In the genomic region with DNA sequence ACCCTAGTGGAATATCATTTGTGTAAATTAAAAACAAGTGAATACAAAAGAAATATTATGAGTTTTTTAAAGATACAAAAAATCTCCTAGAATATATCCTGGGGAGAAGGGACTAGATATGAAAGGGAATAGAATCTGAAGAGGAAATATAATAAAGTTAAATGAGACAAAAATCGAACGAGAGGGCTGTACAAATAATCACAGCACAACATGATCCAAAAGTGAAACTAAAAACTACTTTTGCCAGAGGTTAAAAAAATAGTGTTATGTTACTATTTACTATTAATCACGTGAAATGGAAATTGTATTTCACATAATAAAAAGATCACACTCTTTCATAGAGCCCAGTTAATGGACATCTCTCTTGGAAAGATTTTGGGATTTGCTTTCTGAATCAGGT, we compare ENCODE assay signal across 14 cellular contexts. TPM values are rescaled to one million over a fixed set of nuclear protein-coding genes. Genes with fewer than 3 reads are reported as not detected.
A peak's percentile ranks its signal among the peaks of the same experiment; 100 is the strongest.
DNase-seq lines count a peak whose midpoint lies in the region; ATAC-seq, FAIRE-seq and TF ChIP-seq lines count a peak whose summit lies in the region.
"Had no signal": no experiment of that assay in that cellular context is flagged by ENCODE, and none has a peak within 500 bp of the region (broad histone marks: within the 10 kb centered on the region; RNA-seq: fewer than 3 reads in every experiment).

No MANE protein-coding gene starts in this region.

- H3K27me3 Mint-ChIP-seq in T-helper 17 cell: no peaks in the 10 kb centered on the region

- H3K27me3 ChIP-seq in left ventricle myocardium inferior (ENCODE audit: low read depth): no peaks in the 10 kb centered on the region
- H3K27me3 ChIP-seq in keratinocyte (ENCODE audit: control insufficient read depth, extremely low read depth, insufficient read depth, low read length): no peaks in the 10 kb centered on the region

- TF ChIP-seq CTCF in left ventricle myocardium inferior (IDR thresholded peaks at IDR 0.05; ENCODE audit: borderline replicate concordance): no peak
- TF ChIP-seq CTCF in keratinocyte (optimal IDR thresholded peaks at IDR 0.05 in 1 of 3, IDR thresholded peaks at IDR 0.05 in 1 of 3, conservative IDR thresholded peaks at IDR 0.05 in 1 of 3; ENCODE audit: extremely low read depth in 1 of 3, insufficient read depth in 2 of 3, low read length in 3 of 3): no peak

- H3K27ac Mint-ChIP-seq in T-helper 17 cell: peak overlapping the region; percentile 57

- ATAC-seq in left cardiac atrium (no peak), T-helper 17 cell (no peak)
- ATAC-seq: esophagus mucosa had no signal

- H3K4me3 Mint-ChIP-seq in T-helper 17 cell: peak overlapping the region; percentile 25

- H3K36me3 Mint-ChIP-seq in T-helper 17 cell (ENCODE audit: low read depth): no peaks in the 10 kb centered on the region

- dilution Hi-C loops in keratinocyte (cut with MboI; ENCODE audit: extremely low pct_ligation_motif_present, low sequenced_read_pairs): no loop called here

- H3K9ac ChIP-seq in keratinocyte (ENCODE audit: control insufficient read depth, extremely low read depth, insufficient read depth, low read length): no peak overlapping the region

- H3K36me3 ChIP-seq in left ventricle myocardium inferior (no peaks in the 10 kb centered on the region), keratinocyte (ENCODE audit: control insufficient read depth in 2 of 2, extremely low read depth in 1 of 2, insufficient read depth in 2 of 2, low read length in 2 of 2) (no peaks in the 10 kb centered on the region)

- FAIRE-seq in keratinocyte (lab: Jason Lieb, UNC): no peak
- FAIRE-seq: bronchial epithelial cell had no signal

- no peaks in the 10 kb centered on the region for H3K9me1 ChIP-seq in keratinocyte (ENCODE audit: control insufficient read depth, extremely low read depth, insufficient read depth, low read length)

- peaks cover 38% of the 10 kb centered on the region for H3K9me3 ChIP-seq in left ventricle myocardium inferior (replicated peaks)
- H3K9me3 ChIP-seq in T-helper 17 cell (ENCODE audit: control insufficient read depth, low read length, poor library complexity, severe bottlenecking): no peaks in the 10 kb centered on the region
- no peaks in the 10 kb centered on the region for H3K9me3 ChIP-seq in keratinocyte (ENCODE audit: control insufficient read depth, low read depth, low read length)

- peaks cover 22% of the 10 kb centered on the region for H3K4me1 Mint-ChIP-seq in T-helper 17 cell

- peak overlapping the region; percentile 35 for H2AFZ ChIP-seq in keratinocyte (ENCODE audit: control insufficient read depth, low read length)

- H3K4me1 ChIP-seq in left ventricle myocardium inferior (peaks cover 20% of the 10 kb centered on the region), keratinocyte (ENCODE audit: control insufficient read depth, extremely low read depth, insufficient read depth, low read length) (peaks cover 5% of the 10 kb centered on the region)

- peak overlapping the region; percentile 37 for H3K4me3 ChIP-seq in left ventricle myocardium inferior
- no peak overlapping the region for H3K4me3 ChIP-seq in keratinocyte (ENCODE audit: control insufficient read depth in 2 of 3, extremely low read depth in 1 of 3, insufficient read depth in 2 of 3, low read depth in 1 of 3, low read length in 3 of 3)

- intact Hi-C loops in left ventricle myocardium inferior (cut with micrococcal nuclease) (no loop called here), left cardiac atrium (cut with DNase I) (no loop called here)

- peak overlapping the region; percentile 49 for H3K4me2 ChIP-seq in keratinocyte (ENCODE audit: control insufficient read depth, extremely low read depth, insufficient read depth, low read depth, low read length)

- H3K27ac ChIP-seq in left ventricle myocardium inferior (replicated peaks) (no peak overlapping the region), keratinocyte (ENCODE audit: control insufficient read depth, insufficient read depth, low read length) (no peak overlapping the region)
- H3K27ac ChIP-seq: C4-2B had no signal

- H4K20me1 ChIP-seq in keratinocyte (ENCODE audit: control insufficient read depth, extremely low read depth, insufficient read depth, low read length): no peaks in the 10 kb centered on the region

- H3K79me2 ChIP-seq in keratinocyte (ENCODE audit: control insufficient read depth, insufficient read depth, low read length): no peaks in the 10 kb centered on the region

- DNase-seq in left ventricle myocardium inferior: no peak
- DNase-seq in left cardiac atrium: no peak
- no peak for DNase-seq in T-helper 17 cell
- no peak for DNase-seq in keratinocyte (ENCODE audit: low read depth, low spot score)
- no peak for DNase-seq in NCI-H345 (lab: John Stamatoyannopoulos, UW)
- no peak for DNase-seq in NCI-H1417 (lab: John Stamatoyannopoulos, UW)
- DNase-seq in OCI-M2 (lab: John Stamatoyannopoulos, UW; ENCODE audit: unreplicated experiment): no peak
- no peak for DNase-seq in SIG-M5 (lab: John Stamatoyannopoulos, UW)
- DNase-seq: NCI-H187 treated with DMSO at 0.1 percent for 48 hours; stimulated activated CD4-positive, alpha-beta T cell treated with anti-CD3 and anti-CD28 coated beads, Interleukin-12 subunit alpha, Interleukin-12 subunit beta, amount 100 ng/mL, for 4 hours; T1000 had no signal

RNA-seq across cellular contexts. Expression of gene CGGBP1, which starts 28.6 kb away (rescaled TPM):
- total RNA-seq in left ventricle myocardium inferior (48.5 TPM), left cardiac atrium (10 to 100 TPM; 41.1 to 42.2 TPM), T-helper 17 cell (10 to 100 TPM; 73.8 to 95.8 TPM)
- polyA plus RNA-seq in keratinocyte: 25.2 to 43.3 TPM (median 43.0 TPM) in 3 replicates
- polyA plus RNA-seq in keratinocyte (2011; ENCODE audit: low read depth): 12.6 TPM
- polyA plus RNA-seq in keratinocyte (2011; cell fraction: cytosol; rRNA removed): 25.1 and 45.6 TPM in 2 replicates
- 39.7 and 50.9 TPM in 2 replicates for polyA plus RNA-seq in keratinocyte (2011; cell fraction: nucleus; rRNA removed)
- 21.3 and 30.2 TPM in 2 replicates for polyA plus RNA-seq in keratinocyte (2012; ENCODE audit: low replicate concordance)
- 33.6 to 51.9 TPM (median 34.6 TPM) in 3 replicates for polyA minus RNA-seq in keratinocyte
- 21.7 TPM for polyA minus RNA-seq in keratinocyte (2011; cell fraction: cytosol; rRNA and poly(A)+ RNA removed)
- polyA minus RNA-seq in keratinocyte (2011; cell fraction: nucleus; rRNA and poly(A)+ RNA removed): 11.8 and 21.0 TPM in 2 replicates

RNA-seq across cellular contexts. Expression of gene ZNF654, which starts 28.9 kb away (rescaled TPM):
- total RNA-seq in left ventricle myocardium inferior (9.9 TPM), left cardiac atrium (10 to 100 TPM; 10.4 to 11.4 TPM), T-helper 17 cell (10 to 100 TPM; 12.6 to 16.1 TPM)
- 3.5 to 8.2 TPM (median 4.1 TPM) in 3 replicates for polyA plus RNA-seq in keratinocyte
- polyA plus RNA-seq in keratinocyte (2011; ENCODE audit: low read depth): 5.3 TPM
- polyA plus RNA-seq in keratinocyte (2011; cell fraction: cytosol; rRNA removed): 3.5 and 7.1 TPM in 2 replicates
- 9.9 and 12.8 TPM in 2 replicates for polyA plus RNA-seq in keratinocyte (2011; cell fraction: nucleus; rRNA removed)
- 5.3 and 8.6 TPM in 2 replicates for polyA plus RNA-seq in keratinocyte (2012; ENCODE audit: low replicate concordance)
- 1.3 to 10.5 TPM (median 2.9 TPM) in 3 replicates for polyA minus RNA-seq in keratinocyte
- 3.8 TPM for polyA minus RNA-seq in keratinocyte (2011; cell fraction: cytosol; rRNA and poly(A)+ RNA removed)
- 9.0 and 18.2 TPM in 2 replicates for polyA minus RNA-seq in keratinocyte (2011; cell fraction: nucleus; rRNA and poly(A)+ RNA removed)
